8 cellular contexts compared by ENCODE assay signal in the genomic region with DNA sequence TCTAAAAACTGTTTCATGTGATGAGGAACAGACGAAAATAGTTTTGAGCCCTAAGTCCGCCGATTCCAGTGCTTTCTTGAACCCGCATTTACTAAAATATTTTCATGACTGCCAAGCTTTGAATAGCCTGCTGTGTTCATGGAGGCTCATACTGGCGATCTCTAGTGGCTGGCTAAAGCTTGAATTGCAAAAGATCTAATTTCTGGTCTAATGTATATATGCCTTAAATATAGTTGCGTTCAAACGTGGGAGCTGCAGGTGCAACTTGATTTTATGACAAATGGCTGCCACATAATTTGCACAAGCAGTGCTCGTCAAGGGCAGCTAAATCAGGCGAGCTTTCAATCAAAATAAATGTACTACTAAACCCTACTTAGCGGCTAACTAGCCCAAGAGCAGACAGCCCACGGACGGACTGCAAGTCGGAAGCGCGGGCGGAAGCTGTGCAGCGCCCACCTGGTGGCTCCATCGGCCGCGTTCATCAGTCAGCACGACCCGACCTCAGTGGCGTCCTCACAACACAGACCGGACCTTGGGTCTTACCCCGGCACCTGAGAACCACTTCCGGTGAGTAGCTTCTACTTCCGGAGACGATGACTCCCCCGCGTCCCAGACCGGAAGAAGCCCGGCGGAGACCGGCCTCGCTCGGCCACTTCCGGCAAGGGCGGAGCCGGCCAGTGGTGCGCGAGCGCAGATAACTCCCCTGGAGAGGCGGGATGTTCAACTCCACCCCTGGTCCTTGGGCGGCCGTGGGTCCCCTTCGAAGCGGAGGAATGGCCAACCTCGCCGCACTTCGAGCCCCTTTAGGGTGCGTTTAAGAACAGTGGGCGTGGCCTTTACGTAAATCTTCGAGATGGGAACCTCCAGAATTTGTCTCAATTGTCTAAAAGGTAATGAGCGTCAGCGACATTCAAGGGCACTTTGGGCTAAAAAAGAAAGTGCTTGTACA. TPM values are rescaled to one million over a fixed set of nuclear protein-coding genes. Genes with fewer than 3 reads are reported as not detected.
DNase-seq lines count a peak whose midpoint lies in the region; ATAC-seq and TF ChIP-seq lines count a peak whose summit lies in the region.

No MANE protein-coding gene starts in this region.

- TF ChIP-seq EP300 in neural cell (conservative IDR thresholded peaks at IDR 0.05; ENCODE audit: poor library complexity, severe bottlenecking) = peak; percentile 46

- peak; percentile 60 for TF ChIP-seq RAD21 in neural cell (conservative IDR thresholded peaks at IDR 0.05)

- H3K36me3 ChIP-seq in RWPE2 (ENCODE audit: low read depth) = peaks cover 71% of the 10 kb centered on the region
- H3K36me3 ChIP-seq in neural cell (ENCODE audit: insufficient read depth, low read length) = peaks cover 8% of the 10 kb centered on the region

- H3K27me3 Mint-ChIP-seq in stimulated activated naive CD8-positive, alpha-beta T cell treated with anti-CD3 and anti-CD28 coated beads, Interleukin-15, amount 100 ng/mL, for 72 hours = no peaks in the 10 kb centered on the region

- H3K4me1 Mint-ChIP-seq in stimulated activated naive CD8-positive, alpha-beta T cell treated with anti-CD3 and anti-CD28 coated beads, Interleukin-15, amount 100 ng/mL, for 72 hours = peaks cover 67% of the 10 kb centered on the region

- peaks cover 37% of the 10 kb centered on the region for H3K4me1 ChIP-seq in RWPE2 (ENCODE audit: insufficient read depth, poor library complexity, severe bottlenecking)

- H3K27ac Mint-ChIP-seq in stimulated activated naive CD8-positive, alpha-beta T cell treated with anti-CD3 and anti-CD28 coated beads, Interleukin-15, amount 100 ng/mL, for 72 hours = peak overlapping the region; percentile 94 to 99

- peaks cover 8% of the 10 kb centered on the region for H3K79me2 ChIP-seq in neural cell (replicated peaks; ENCODE audit: insufficient read depth, low read length)

- H3K9me3 Mint-ChIP-seq in stimulated activated naive CD8-positive, alpha-beta T cell treated with anti-CD3 and anti-CD28 coated beads, Interleukin-15, amount 100 ng/mL, for 72 hours = no peaks in the 10 kb centered on the region

- H3K27ac ChIP-seq in RWPE2 (ENCODE audit: poor library complexity, severe bottlenecking) (peak overlapping the region; percentile 85), neural cell (ENCODE audit: low read length) (peak overlapping the region; percentile 84)

- peak overlapping the region; percentile 80 for H3K9ac ChIP-seq in neural cell (ENCODE audit: low read length)

- H3K4me2 ChIP-seq in neural cell (ENCODE audit: low read length) = peak overlapping the region; percentile 99

- H2AFZ ChIP-seq in neural cell (ENCODE audit: low read depth, low read length) = peak overlapping the region; percentile 78

- peak overlapping the region; percentile 93 to 97 for H3K4me3 Mint-ChIP-seq in stimulated activated naive CD8-positive, alpha-beta T cell treated with anti-CD3 and anti-CD28 coated beads, Interleukin-15, amount 100 ng/mL, for 72 hours

- DNase-seq in ELR (ENCODE audit: low read depth) = peak; percentile 99
- peak; percentile 98 for DNase-seq in H4 (ENCODE audit: low spot score)
- DNase-seq in LNCaP clone FGC (ENCODE audit: low read depth) = peak; percentile 95
- DNase-seq in RWPE2 (ENCODE audit: low spot score) = peak; percentile 96
- DNase-seq in activated effector memory CD4-positive, alpha-beta T cell treated with anti-CD3 and anti-CD28 coated beads, Interleukin-2, amount 50 U/mL, for 16 hours = peak; percentile 95
- DNase-seq in fibroblast of the conjunctiva (ENCODE audit: low read depth) = peak; percentile 95
- peak; percentile 82 to 91 for DNase-seq in stimulated activated naive CD8-positive, alpha-beta T cell treated with anti-CD3 and anti-CD28 coated beads, Interleukin-15, amount 100 ng/mL, for 72 hours

- no peaks in the 10 kb centered on the region for H3K9me2 ChIP-seq in neural cell (ENCODE audit: insufficient read depth, low read length)

- no peaks in the 10 kb centered on the region for H4K20me1 ChIP-seq in neural cell (ENCODE audit: insufficient read depth)

- H3K27me3 ChIP-seq in RWPE2 (ENCODE audit: insufficient read depth, poor library complexity, severe bottlenecking) (no peaks in the 10 kb centered on the region), neural cell (ENCODE audit: insufficient read depth, low read depth, low read length) (no peaks in the 10 kb centered on the region)

- H3F3A ChIP-seq in neural cell (ENCODE audit: insufficient read depth, low read length, poor library complexity, severe bottlenecking) = peaks cover 13% of the 10 kb centered on the region

- H3K9me3 ChIP-seq in RWPE2 (ENCODE audit: severe bottlenecking) (no peaks in the 10 kb centered on the region), neural cell (ENCODE audit: low read length) (no peaks in the 10 kb centered on the region)

- H3K4me3 ChIP-seq in LNCaP clone FGC (ENCODE audit: low read depth, low read length) (peak overlapping the region; percentile 69), RWPE2 (ENCODE audit: severe bottlenecking) (peak overlapping the region; percentile 42), neural cell (ENCODE audit: low read length) (peak overlapping the region; percentile 84)

- TF ChIP-seq CTCF in LNCaP clone FGC (IDR thresholded peaks at IDR 0.05; ENCODE audit: control insufficient read depth, extremely low read depth, insufficient read depth) = peak; percentile 46
- TF ChIP-seq CTCF in RWPE2 (IDR thresholded peaks at IDR 0.05; ENCODE audit: poor library complexity, severe bottlenecking) = peak; percentile 40
- TF ChIP-seq CTCF in neural cell (IDR thresholded peaks at IDR 0.05; ENCODE audit: poor library complexity, severe bottlenecking) = peak; percentile 51

- peak; percentile 87 for ATAC-seq in RWPE2 (ENCODE audit: low read depth)
- peak; percentile 96 for ATAC-seq in stimulated activated naive CD8-positive, alpha-beta T cell treated with anti-CD3 and anti-CD28 coated beads, Interleukin-15, amount 100 ng/mL, for 72 hours

TF ChIP-seq in neural cell, 6 proteins besides CTCF, POLR2A, EP300 and RAD21:
- TF ChIP-seq SMC3 (conservative IDR thresholded peaks at IDR 0.05; ENCODE audit: poor library complexity) (peak; percentile 65), MXI1 (conservative IDR thresholded peaks at IDR 0.05; ENCODE audit: poor library complexity, severe bottlenecking) (peak; percentile 95), EZH2 (IDR thresholded peaks at IDR 0.05; ENCODE audit: borderline replicate concordance, insufficient read depth, low read length, poor library complexity, severe bottlenecking) (no peak), POLR2AphosphoS5 (IDR thresholded peaks at IDR 0.05) (peak; percentile 88), TAF1 (IDR thresholded peaks at IDR 0.05; ENCODE audit: low read depth) (no peak)
- TF ChIP-seq, protein P1, sequence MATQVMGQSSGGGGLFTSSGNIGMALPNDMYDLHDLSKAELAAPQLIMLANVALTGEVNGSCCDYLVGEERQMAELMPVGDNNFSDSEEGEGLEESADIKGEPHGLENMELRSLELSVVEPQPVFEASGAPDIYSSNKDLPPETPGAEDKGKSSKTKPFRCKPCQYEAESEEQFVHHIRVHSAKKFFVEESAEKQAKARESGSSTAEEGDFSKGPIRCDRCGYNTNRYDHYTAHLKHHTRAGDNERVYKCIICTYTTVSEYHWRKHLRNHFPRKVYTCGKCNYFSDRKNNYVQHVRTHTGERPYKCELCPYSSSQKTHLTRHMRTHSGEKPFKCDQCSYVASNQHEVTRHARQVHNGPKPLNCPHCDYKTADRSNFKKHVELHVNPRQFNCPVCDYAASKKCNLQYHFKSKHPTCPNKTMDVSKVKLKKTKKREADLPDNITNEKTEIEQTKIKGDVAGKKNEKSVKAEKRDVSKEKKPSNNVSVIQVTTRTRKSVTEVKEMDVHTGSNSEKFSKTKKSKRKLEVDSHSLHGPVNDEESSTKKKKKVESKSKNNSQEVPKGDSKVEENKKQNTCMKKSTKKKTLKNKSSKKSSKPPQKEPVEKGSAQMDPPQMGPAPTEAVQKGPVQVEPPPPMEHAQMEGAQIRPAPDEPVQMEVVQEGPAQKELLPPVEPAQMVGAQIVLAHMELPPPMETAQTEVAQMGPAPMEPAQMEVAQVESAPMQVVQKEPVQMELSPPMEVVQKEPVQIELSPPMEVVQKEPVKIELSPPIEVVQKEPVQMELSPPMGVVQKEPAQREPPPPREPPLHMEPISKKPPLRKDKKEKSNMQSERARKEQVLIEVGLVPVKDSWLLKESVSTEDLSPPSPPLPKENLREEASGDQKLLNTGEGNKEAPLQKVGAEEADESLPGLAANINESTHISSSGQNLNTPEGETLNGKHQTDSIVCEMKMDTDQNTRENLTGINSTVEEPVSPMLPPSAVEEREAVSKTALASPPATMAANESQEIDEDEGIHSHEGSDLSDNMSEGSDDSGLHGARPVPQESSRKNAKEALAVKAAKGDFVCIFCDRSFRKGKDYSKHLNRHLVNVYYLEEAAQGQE (IDR thresholded peaks at IDR 0.05; ENCODE audit: borderline replicate concordance) = peak; percentile 50

RNA-seq across cellular contexts. Expression of a gene that starts 6.1 kb away (rescaled TPM):
- 1,580 and 1,699 TPM in 2 replicates for total RNA-seq in H4 (2014; rRNA removed; shearing (Covaris generic))
- 691 and 700 TPM in 2 replicates for polyA plus RNA-seq in neural cell
- 329 and 352 TPM in 2 replicates for polyA minus RNA-seq in neural cell

RNA-seq across cellular contexts. Expression of a gene that starts 6.2 kb away (rescaled TPM):
- 1.8 and 3.4 TPM in 2 replicates for total RNA-seq in H4 (2014; rRNA removed; shearing (Covaris generic))
- 0.82 and 1.4 TPM in 2 replicates for polyA plus RNA-seq in neural cell
- polyA minus RNA-seq in neural cell = 4.1 and 5.6 TPM in 2 replicates

Comparison
In these comparisons a context has a peak if more than half of its experiments do, and no peak if none do; other contexts are left out.
1. Peak in every context shown above with its lines: DNase-seq, ATAC-seq, H3K4me3 ChIP-seq and H3K27ac ChIP-seq.